Comparison of ENCODE assay signal across 20 cellular contexts in genomic region chr15:83250766-83251165, GRCh38. TPM values are rescaled to one million over a fixed set of nuclear protein-coding genes. Genes with fewer than 3 reads are reported as not detected.
A peak's percentile ranks its signal among the peaks of the same experiment; 100 is the strongest.
DNase-seq lines count a peak whose midpoint lies in the region; ATAC-seq and TF ChIP-seq lines count a peak whose summit lies in the region.
"Had no signal": no experiment of that assay in that cellular context is flagged by ENCODE, and none has a peak within 500 bp of the region (broad histone marks: within the 10 kb centered on the region; RNA-seq: fewer than 3 reads in every experiment).

No MANE protein-coding gene starts in this region.

- H3K4me1 ChIP-seq in adipocyte (ENCODE audit: control insufficient read depth, insufficient read depth, low read length) = peaks cover 13% of the 10 kb centered on the region
- H3K4me1 ChIP-seq in CD8-positive, alpha-beta T cell (ENCODE audit: insufficient read depth, low read length) = no peaks in the 10 kb centered on the region
- H3K4me1 ChIP-seq: BLaER1 treated with 17β-estradiol and CSF1 and Interleukin-3, amounts not matched to agents 10 nM and 100 nM had no signal

- DNase-seq in EH (ENCODE audit: low read depth) = peak; percentile 15
- peak; percentile 75 for DNase-seq in adipocyte (ENCODE audit: low read depth)
- no peak for DNase-seq in epithelial cell of prostate (ENCODE audit: low read depth, low spot score)
- peak; percentile 6 to 33 for DNase-seq in foreskin fibroblast
- no peak for DNase-seq in activated CD4-positive, alpha-beta T cell treated with anti-CD3 and anti-CD28 coated beads, Interleukin-2, amount 50 U/mL, for 1 hour
- no peak for DNase-seq in CD8-positive, alpha-beta T cell
- no peak for DNase-seq in activated effector memory CD4-positive, alpha-beta T cell treated with anti-CD3 and anti-CD28 coated beads, Interleukin-2, amount 50 U/mL, for 16 hours
- DNase-seq: CD8-positive, alpha-beta memory T cell; DMS79 treated with DMSO at 0.1 percent for 48 hours; KBM-7; NCI-H1694 treated with DMSO at 0.1 percent for 48 hours; NCI-H226; NCI-H524; RPMI8226; SIG-M5 had no signal

- no peak overlapping the region for H3K4me3 ChIP-seq in adipocyte (ENCODE audit: low read length)
- no peak overlapping the region for H3K4me3 ChIP-seq in foreskin fibroblast (ENCODE audit: low read depth in 1 of 2, low read length in 2 of 2)
- no peak overlapping the region for H3K4me3 ChIP-seq in CD8-positive, alpha-beta T cell (ENCODE audit: low read depth, low read length)
- H3K4me3 ChIP-seq: BLaER1 treated with 17β-estradiol and CSF1 and Interleukin-3, amounts not matched to agents 10 nM and 100 nM; HAP-1 had no signal

- H3K27me3 ChIP-seq in adipocyte (replicated peaks; ENCODE audit: control insufficient read depth, insufficient read depth, low read length) = peaks cover 23% of the 10 kb centered on the region
- peaks cover 3% of the 10 kb centered on the region for H3K27me3 ChIP-seq in CD8-positive, alpha-beta T cell (ENCODE audit: insufficient read depth, low read length)
- H3K27me3 ChIP-seq: BLaER1 treated with 17β-estradiol and CSF1 and Interleukin-3, amounts not matched to agents 10 nM and 100 nM had no signal

- POLR2A ChIA-PET in CD8-positive, alpha-beta T cell (lab: Charles Lee) = no interaction called here

- TF ChIP-seq CTCF in foreskin fibroblast (IDR thresholded peaks at IDR 0.05; ENCODE audit: low read depth, low read length) = no peak
- no peak for TF ChIP-seq CTCF in CD8-positive, alpha-beta T cell (IDR thresholded peaks at IDR 0.05)

- H3K4me1 Mint-ChIP-seq in CD8-positive, alpha-beta T cell (ENCODE audit: low read depth) = no peaks in the 10 kb centered on the region
- H3K4me1 Mint-ChIP-seq: CD8-positive, alpha-beta memory T cell had no signal

- no peaks in the 10 kb centered on the region for H3K9me3 Mint-ChIP-seq in CD8-positive, alpha-beta T cell
- H3K9me3 Mint-ChIP-seq: CD8-positive, alpha-beta memory T cell had no signal

- intact Hi-C loops in CD8-positive, alpha-beta T cell (cut with DNase I, micrococcal nuclease) = no loop called here

- CTCF ChIA-PET in CD8-positive, alpha-beta T cell (lab: Charles Lee) = interaction anchor here (1.7 kb wide), 1 partner anchor 26 kb away, joined by 3 read pairs; no protein-coding TSS in a partner anchor

- H3K27me3 Mint-ChIP-seq in CD8-positive, alpha-beta T cell (ENCODE audit: low read depth) = peaks cover 44% of the 10 kb centered on the region

- no peak overlapping the region for H3K4me3 Mint-ChIP-seq in CD8-positive, alpha-beta T cell
- H3K4me3 Mint-ChIP-seq: CD8-positive, alpha-beta memory T cell had no signal

- no peaks in the 10 kb centered on the region for H3K36me3 ChIP-seq in adipocyte (ENCODE audit: control insufficient read depth, insufficient read depth, low read length, severe bottlenecking)
- no peaks in the 10 kb centered on the region for H3K36me3 ChIP-seq in CD8-positive, alpha-beta T cell (ENCODE audit: insufficient read depth, low read length)
- H3K36me3 ChIP-seq: BLaER1 treated with 17β-estradiol and CSF1 and Interleukin-3, amounts not matched to agents 10 nM and 100 nM; HAP-1 had no signal

- no peaks in the 10 kb centered on the region for H3K36me3 Mint-ChIP-seq in CD8-positive, alpha-beta T cell

- peak overlapping the region; percentile 70 for H3K27ac ChIP-seq in epithelial cell of prostate
- no peak overlapping the region for H3K27ac ChIP-seq in CD8-positive, alpha-beta T cell (ENCODE audit: low read depth, low read length)
- H3K27ac ChIP-seq: BLaER1 treated with 17β-estradiol and CSF1 and Interleukin-3, amounts not matched to agents 10 nM and 100 nM had no signal

- H3K9me3 ChIP-seq in adipocyte (ENCODE audit: control insufficient read depth, low read length) = peaks cover 3% of the 10 kb centered on the region
- H3K9me3 ChIP-seq in CD8-positive, alpha-beta T cell (ENCODE audit: low read length) = no peaks in the 10 kb centered on the region
- H3K9me3 ChIP-seq: HAP-1 had no signal

- no peak overlapping the region for H3K27ac Mint-ChIP-seq in CD8-positive, alpha-beta T cell
- H3K27ac Mint-ChIP-seq: CD8-positive, alpha-beta memory T cell had no signal

- no peak overlapping the region for H3K9ac ChIP-seq in adipocyte (ENCODE audit: low read length)
- H3K9ac ChIP-seq: BLaER1 treated with 17β-estradiol and CSF1 and Interleukin-3, amounts not matched to agents 10 nM and 100 nM had no signal

- ATAC-seq in HG03521 (IDR thresholded peaks at IDR 0.05; ENCODE audit: unreplicated experiment) = no peak
- ATAC-seq in CD8-positive, alpha-beta T cell = no peak
- ATAC-seq: SK-N-SH treated with all-trans-retinoic acid at 6 μM for 48 hours had no signal

RNA-seq across cellular contexts. Expression of gene BNC1, which starts 33.7 kb away (rescaled TPM):
- not detected for total RNA-seq in CD8-positive, alpha-beta T cell
- total RNA-seq: CD8-positive, alpha-beta memory T cell; G401 had no signal

RNA-seq across cellular contexts. Expression of gene HDGFL3, which starts 43.1 kb away (rescaled TPM):
- total RNA-seq in CD8-positive, alpha-beta T cell = 10 to 100 TPM; 12.7 to 15.5 TPM

Comparison
In these comparisons a context has a peak if more than half of its experiments do, and no peak if none do; other contexts are left out.
1. DNase-seq: peak in EH (single experiment), adipocyte (single experiment) and foreskin fibroblast (2 of 2); none in epithelial cell of prostate (single experiment), activated CD4-positive, alpha-beta T cell treated with anti-CD3 and anti-CD28 coated beads, Interleukin-2, amount 50 U/mL, for 1 hour (single experiment), CD8-positive, alpha-beta T cell (0 of 7) and activated effector memory CD4-positive, alpha-beta T cell treated with anti-CD3 and anti-CD28 coated beads, Interleukin-2, amount 50 U/mL, for 16 hours (single experiment).